Comparison of ENCODE assay signal across 1 cellular context in the genomic region with DNA sequence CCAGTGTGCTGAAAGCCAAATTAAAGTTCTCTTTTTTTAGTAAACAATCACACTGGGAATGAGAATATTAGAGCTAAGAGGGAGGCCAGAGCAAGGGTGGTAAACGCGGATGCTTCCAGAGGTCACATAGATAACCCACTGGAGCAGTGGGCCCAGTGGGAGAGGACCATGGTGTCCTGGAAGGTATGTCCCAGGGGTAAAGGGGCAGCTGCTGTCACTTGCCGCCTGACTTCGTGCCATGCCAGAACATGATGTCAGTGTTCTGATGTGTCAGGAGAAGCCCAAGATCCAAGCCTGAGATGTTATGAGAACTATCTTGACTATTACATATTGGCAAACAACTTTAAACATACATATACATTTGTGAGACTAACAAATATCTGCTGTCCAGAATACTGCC.
TF ChIP-seq lines count a peak whose summit lies in the region.

No MANE protein-coding gene starts in this region.

TF ChIP-seq in HepG2, 621 proteins besides CTCF, POLR2A, EP300 and RAD21:
- TF ChIP-seq, protein P1, sequence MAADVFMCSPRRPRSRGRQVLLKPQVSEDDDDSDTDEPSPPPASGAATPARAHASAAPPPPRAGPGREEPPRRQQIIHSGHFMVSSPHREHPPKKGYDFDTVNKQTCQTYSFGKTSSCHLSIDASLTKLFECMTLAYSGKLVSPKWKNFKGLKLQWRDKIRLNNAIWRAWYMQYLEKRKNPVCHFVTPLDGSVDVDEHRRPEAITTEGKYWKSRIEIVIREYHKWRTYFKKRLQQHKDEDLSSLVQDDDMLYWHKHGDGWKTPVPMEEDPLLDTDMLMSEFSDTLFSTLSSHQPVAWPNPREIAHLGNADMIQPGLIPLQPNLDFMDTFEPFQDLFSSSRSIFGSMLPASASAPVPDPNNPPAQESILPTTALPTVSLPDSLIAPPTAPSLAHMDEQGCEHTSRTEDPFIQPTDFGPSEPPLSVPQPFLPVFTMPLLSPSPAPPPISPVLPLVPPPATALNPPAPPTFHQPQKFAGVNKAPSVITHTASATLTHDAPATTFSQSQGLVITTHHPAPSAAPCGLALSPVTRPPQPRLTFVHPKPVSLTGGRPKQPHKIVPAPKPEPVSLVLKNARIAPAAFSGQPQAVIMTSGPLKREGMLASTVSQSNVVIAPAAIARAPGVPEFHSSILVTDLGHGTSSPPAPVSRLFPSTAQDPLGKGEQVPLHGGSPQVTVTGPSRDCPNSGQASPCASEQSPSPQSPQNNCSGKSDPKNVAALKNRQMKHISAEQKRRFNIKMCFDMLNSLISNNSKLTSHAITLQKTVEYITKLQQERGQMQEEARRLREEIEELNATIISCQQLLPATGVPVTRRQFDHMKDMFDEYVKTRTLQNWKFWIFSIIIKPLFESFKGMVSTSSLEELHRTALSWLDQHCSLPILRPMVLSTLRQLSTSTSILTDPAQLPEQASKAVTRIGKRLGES (CRISPR knock-in tag; IDR thresholded peaks at IDR 0.05; ENCODE audit: borderline replicate concordance), result no peak
- TF ChIP-seq ZNF83 (CRISPR knock-in tag; IDR thresholded peaks at IDR 0.05; ENCODE audit: borderline replicate concordance) (no peak), ZBTB8A (CRISPR knock-in tag; IDR thresholded peaks at IDR 0.05; ENCODE audit: borderline replicate concordance, low read depth) (no peak), EEA1 (CRISPR knock-in tag; IDR thresholded peaks at IDR 0.05; ENCODE audit: borderline replicate concordance) (no peak), ZNF317 (CRISPR knock-in tag; IDR thresholded peaks at IDR 0.05) (no peak), FOSL1 (CRISPR knock-in tag; IDR thresholded peaks at IDR 0.05; ENCODE audit: borderline replicate concordance) (no peak), KLF16 (CRISPR knock-in tag; IDR thresholded peaks at IDR 0.05) (no peak), ZNF503 (CRISPR knock-in tag; IDR thresholded peaks at IDR 0.05) (no peak), THAP11 (CRISPR knock-in tag; IDR thresholded peaks at IDR 0.05) (no peak), ZMYM4 (CRISPR knock-in tag; IDR thresholded peaks at IDR 0.05) (no peak)
- TF ChIP-seq, protein P2, sequence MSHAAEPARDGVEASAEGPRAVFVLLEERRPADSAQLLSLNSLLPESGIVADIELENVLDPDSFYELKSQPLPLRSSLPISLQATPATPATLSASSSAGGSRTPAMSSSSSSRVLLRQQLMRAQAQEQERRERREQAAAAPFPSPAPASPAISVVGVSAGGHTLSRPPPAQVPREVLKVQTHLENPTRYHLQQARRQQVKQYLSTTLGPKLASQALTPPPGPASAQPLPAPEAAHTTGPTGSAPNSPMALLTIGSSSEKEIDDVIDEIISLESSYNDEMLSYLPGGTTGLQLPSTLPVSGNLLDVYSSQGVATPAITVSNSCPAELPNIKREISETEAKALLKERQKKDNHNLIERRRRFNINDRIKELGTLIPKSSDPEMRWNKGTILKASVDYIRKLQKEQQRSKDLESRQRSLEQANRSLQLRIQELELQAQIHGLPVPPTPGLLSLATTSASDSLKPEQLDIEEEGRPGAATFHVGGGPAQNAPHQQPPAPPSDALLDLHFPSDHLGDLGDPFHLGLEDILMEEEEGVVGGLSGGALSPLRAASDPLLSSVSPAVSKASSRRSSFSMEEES (CRISPR knock-in tag; IDR thresholded peaks at IDR 0.05), result no peak
TF ChIP-seq in HepG2: peak in this region for 0.
